15 cellular contexts compared by ENCODE assay signal in genomic region chr17:58334661-58335060, GRCh38. TPM values are rescaled to one million over a fixed set of nuclear protein-coding genes. Genes with fewer than 3 reads are reported as not detected.
A peak's percentile ranks its signal among the peaks of the same experiment; 100 is the strongest.
DNase-seq lines count a peak whose midpoint lies in the region; ATAC-seq and TF ChIP-seq lines count a peak whose summit lies in the region.
"Had no signal": no experiment of that assay in that cellular context is flagged by ENCODE, and none has a peak within 500 bp of the region (broad histone marks: within the 10 kb centered on the region; RNA-seq: fewer than 3 reads in every experiment).

No MANE protein-coding gene starts in this region.

- H3K4me1 Mint-ChIP-seq in activated T-helper 1 cell treated with anti-CD3 and anti-CD28 coated beads, Interleukin-12 subunit alpha, Interleukin-12 subunit beta, Interleukin-2, Interleukin-4 antibody, amounts not matched to agents 30 ng/mL and 10 ng/mL and 1 ng/mL, durations not matched to agents 14 hours and 24 hours and 36 hours (ENCODE audit: low read depth) = peaks cover 51% of the 10 kb centered on the region

- H3K36me3 ChIP-seq in mucosa of descending colon (ENCODE audit: low read depth) (no peaks in the 10 kb centered on the region), uterus (no peaks in the 10 kb centered on the region)

- H3K4me1 ChIP-seq in mucosa of descending colon (ENCODE audit: low read depth) (peaks cover 12% of the 10 kb centered on the region), uterus (no peaks in the 10 kb centered on the region)

- H3K36me3 Mint-ChIP-seq in activated T-helper 1 cell treated with anti-CD3 and anti-CD28 coated beads, Interleukin-12 subunit alpha, Interleukin-12 subunit beta, Interleukin-2, Interleukin-4 antibody, amounts not matched to agents 30 ng/mL and 10 ng/mL and 1 ng/mL, durations not matched to agents 14 hours and 24 hours and 36 hours (ENCODE audit: low read depth) = peaks cover 33% of the 10 kb centered on the region

- ATAC-seq in mucosa of descending colon (no peak), HG03460 (IDR thresholded peaks at IDR 0.05; ENCODE audit: unreplicated experiment) (no peak)

- H3K9me3 ChIP-seq in mucosa of descending colon (no peaks in the 10 kb centered on the region), uterus (no peaks in the 10 kb centered on the region)

- intact Hi-C loops in activated T-helper 1 cell treated with anti-CD3 and anti-CD28 coated beads, Interleukin-12 subunit alpha, Interleukin-12 subunit beta, Interleukin-2, Interleukin-4 antibody, amounts not matched to agents 30 ng/mL and 10 ng/mL and 1 ng/mL, durations not matched to agents 14 hours and 24 hours and 36 hours (cut with micrococcal nuclease) = loop anchor here (5.0 to 10.0 kb wide), 4 partner anchors 298 to 1503 kb away; partner anchors contain the start of genes RAD51C and TEX14
- intact Hi-C loops in mucosa of descending colon (cut with DNase I, micrococcal nuclease) (no loop called here), uterus (cut with DNase I; ENCODE audit: low total_unique reads) (no loop called here)

- peak; percentile 56 for DNase-seq in stimulated activated CD4-positive, alpha-beta T cell treated with anti-CD3 and anti-CD28 coated beads, Interleukin-15, amount 100 ng/mL, for 24 hours
- no peak for DNase-seq in stimulated activated CD4-positive, alpha-beta T cell treated with anti-CD3 and anti-CD28 coated beads, Interleukin-12 subunit alpha, Interleukin-12 subunit beta, amount 100 ng/mL, for 4 hours
- no peak for DNase-seq in activated T-helper 1 cell treated with anti-CD3 and anti-CD28 coated beads, Interleukin-12 subunit alpha, Interleukin-12 subunit beta, Interleukin-2, Interleukin-4 antibody, amounts not matched to agents 30 ng/mL and 10 ng/mL and 1 ng/mL, durations not matched to agents 14 hours and 24 hours and 36 hours (ENCODE audit: low spot score)
- peak in 2 of 3 donors; percentile 28 to 50 for DNase-seq in mucosa of descending colon
- DNase-seq in NCI-H748 (lab: John Stamatoyannopoulos, UW; ENCODE audit: unreplicated experiment) = no peak
- no peak for DNase-seq in NCI-H1092 (lab: John Stamatoyannopoulos, UW)
- DNase-seq in uterus = no peak
- DNase-seq: C1 segment of cervical spinal cord, cerebellar nuclear complex, glutamatergic neuron, mesendoderm, NCI-H446 treated with DMSO at 0.1 percent for 48 hours had no signal

- peaks cover 2% of the 10 kb centered on the region for H3K27me3 Mint-ChIP-seq in activated T-helper 1 cell treated with anti-CD3 and anti-CD28 coated beads, Interleukin-12 subunit alpha, Interleukin-12 subunit beta, Interleukin-2, Interleukin-4 antibody, amounts not matched to agents 30 ng/mL and 10 ng/mL and 1 ng/mL, durations not matched to agents 14 hours and 24 hours and 36 hours (ENCODE audit: insufficient read depth)

- no peaks in the 10 kb centered on the region for H3K9me3 Mint-ChIP-seq in activated T-helper 1 cell treated with anti-CD3 and anti-CD28 coated beads, Interleukin-12 subunit alpha, Interleukin-12 subunit beta, Interleukin-2, Interleukin-4 antibody, amounts not matched to agents 30 ng/mL and 10 ng/mL and 1 ng/mL, durations not matched to agents 14 hours and 24 hours and 36 hours

- H3K27ac ChIP-seq in uterus = no peak overlapping the region

- TF ChIP-seq POLR2A in uterus (IDR thresholded peaks at IDR 0.05) = no peak

- no peak overlapping the region for H3K4me3 ChIP-seq in mucosa of descending colon
- no peak overlapping the region for H3K4me3 ChIP-seq in uterus

- peak overlapping the region; percentile 99 for H3K27ac Mint-ChIP-seq in activated T-helper 1 cell treated with anti-CD3 and anti-CD28 coated beads, Interleukin-12 subunit alpha, Interleukin-12 subunit beta, Interleukin-2, Interleukin-4 antibody, amounts not matched to agents 30 ng/mL and 10 ng/mL and 1 ng/mL, durations not matched to agents 14 hours and 24 hours and 36 hours

- peak overlapping the region; percentile 100 for H3K4me3 Mint-ChIP-seq in activated T-helper 1 cell treated with anti-CD3 and anti-CD28 coated beads, Interleukin-12 subunit alpha, Interleukin-12 subunit beta, Interleukin-2, Interleukin-4 antibody, amounts not matched to agents 30 ng/mL and 10 ng/mL and 1 ng/mL, durations not matched to agents 14 hours and 24 hours and 36 hours

- TF ChIP-seq CTCF in mucosa of descending colon (IDR thresholded peaks at IDR 0.05) (no peak), uterus (IDR thresholded peaks at IDR 0.05) (no peak)

- H3K27me3 ChIP-seq in uterus = no peaks in the 10 kb centered on the region

RNA-seq across cellular contexts. Expression of gene TSPOAP1, which starts 6.1 kb away (rescaled TPM):
- 31.4 and 35.1 TPM in 2 replicates for total RNA-seq in activated T-helper 1 cell treated with anti-CD3 and anti-CD28 coated beads, Interleukin-12 subunit alpha, Interleukin-12 subunit beta, Interleukin-2, Interleukin-4 antibody, amounts not matched to agents 30 ng/mL and 10 ng/mL and 1 ng/mL, durations not matched to agents 14 hours and 24 hours and 36 hours
- total RNA-seq in mucosa of descending colon (10 to 100 TPM in 1 of 3 donors, 1 to 10 TPM in 2; 5.3 to 27.7 (median 8.3) TPM), uterus (10 to 100 TPM in 3 of 4 donors, under 1 TPM in 1; 0.59 to 43.7 (median 32.4) TPM)
- total RNA-seq: SK-MEL-5 had no signal

RNA-seq across cellular contexts. Expression of gene SUPT4H1, which starts 17.3 kb away (rescaled TPM):
- 138 and 142 TPM in 2 replicates for total RNA-seq in activated T-helper 1 cell treated with anti-CD3 and anti-CD28 coated beads, Interleukin-12 subunit alpha, Interleukin-12 subunit beta, Interleukin-2, Interleukin-4 antibody, amounts not matched to agents 30 ng/mL and 10 ng/mL and 1 ng/mL, durations not matched to agents 14 hours and 24 hours and 36 hours
- total RNA-seq in mucosa of descending colon (10 to 100 TPM; 57.9 to 79.5 (median 68.9) TPM), uterus (100 to 1,000 TPM in 2 of 4 donors, 10 to 100 TPM in 2; 31.1 to 267 (median 98.1) TPM)

RNA-seq across cellular contexts. Expression of gene MPO, which starts 53.9 kb away (rescaled TPM):
- not detected in 2 replicates for total RNA-seq in activated T-helper 1 cell treated with anti-CD3 and anti-CD28 coated beads, Interleukin-12 subunit alpha, Interleukin-12 subunit beta, Interleukin-2, Interleukin-4 antibody, amounts not matched to agents 30 ng/mL and 10 ng/mL and 1 ng/mL, durations not matched to agents 14 hours and 24 hours and 36 hours
- total RNA-seq in mucosa of descending colon (under 1 TPM in 1 of 3 donors, not detected in 2; 0.19 TPM), uterus (10 to 100 TPM in 1 of 4 donors, under 1 TPM in 1, not detected in 2; 0.79 to 21.7 TPM)
- total RNA-seq: activated CD8-positive, alpha-beta memory T cell treated with anti-CD3 and anti-CD28 coated beads for 36 hours; SK-MEL-5 had no signal

Comparison
In these comparisons a context has a peak if more than half of its experiments do, and no peak if none do; other contexts are left out.
1. DNase-seq: peak in stimulated activated CD4-positive, alpha-beta T cell treated with anti-CD3 and anti-CD28 coated beads, Interleukin-15, amount 100 ng/mL, for 24 hours (single experiment) and mucosa of descending colon (2 of 3); none in stimulated activated CD4-positive, alpha-beta T cell treated with anti-CD3 and anti-CD28 coated beads, Interleukin-12 subunit alpha, Interleukin-12 subunit beta, amount 100 ng/mL, for 4 hours (single experiment), activated T-helper 1 cell treated with anti-CD3 and anti-CD28 coated beads, Interleukin-12 subunit alpha, Interleukin-12 subunit beta, Interleukin-2, Interleukin-4 antibody, amounts not matched to agents 30 ng/mL and 10 ng/mL and 1 ng/mL, durations not matched to agents 14 hours and 24 hours and 36 hours (single experiment), NCI-H748 (single experiment), NCI-H1092 (single experiment) and uterus (0 of 2).